In genomic region chr12:3692616-3693365, GRCh38 we compare ENCODE assay signal across 29 cellular contexts.
"Had no signal": no experiment of that assay in that cellular context is flagged by ENCODE, and none has a peak within 500 bp of the region (broad histone marks: within the 10 kb centered on the region; RNA-seq: fewer than 3 reads in every experiment).

No MANE protein-coding gene starts in this region.

- H3K27me3 ChIP-seq: gastrocnemius medialis, neural progenitor cell, right atrium auricular region, stomach, thyroid gland had no signal

- H3K4me3 ChIP-seq: coronary artery, gastrocnemius medialis, lung, neural progenitor cell, prostate gland, right atrium auricular region, smooth muscle cell, stomach, thyroid gland had no signal

- ATAC-seq: gastrocnemius medialis; left lobe of liver; naive thymus-derived CD4-positive, alpha-beta T cell; sciatic nerve had no signal

- H2AFZ ChIP-seq: neural progenitor cell had no signal

- H3K9me3 ChIP-seq: gastrocnemius medialis, prostate gland, right atrium auricular region, thyroid gland had no signal

- H3K4me3 Mint-ChIP-seq: memory B cell; naive thymus-derived CD4-positive, alpha-beta T cell; nephron; neural progenitor cell had no signal

- DNase-seq: dermis blood vessel endothelial cell; effector memory CD4-positive, alpha-beta T cell; erythroblast; foreskin fibroblast; gastrocnemius medialis; head of caudate nucleus; kidney; midbrain; naive thymus-derived CD4-positive, alpha-beta T cell; nucleus accumbens; stimulated activated CD4-positive, alpha-beta T cell treated with anti-CD3 and anti-CD28 coated beads, Interleukin-12 subunit alpha, Interleukin-12 subunit beta, amount 100 ng/mL, for 4 hours; stimulated activated CD4-positive, alpha-beta T cell treated with anti-CD3 and anti-CD28 coated beads, Interleukin-1b, Interleukin-23, amount 100 ng/mL, for 48 hours; stimulated activated CD4-positive, alpha-beta T cell treated with anti-CD3 and anti-CD28 coated beads, Interleukin-4, amount 100 ng/mL, for 1 hour; stimulated activated CD8-positive, alpha-beta memory T cell treated with anti-CD3 and anti-CD28 coated beads, Interleukin-4, amount 100 ng/mL, for 48 hours; stimulated activated naive CD4-positive, alpha-beta T cell treated with Interleukin-2 at 50 U/mL for 16 hours; stomach; thyroid gland; trophoblast cell had no signal

- H3K27ac ChIP-seq: coronary artery, gastrocnemius medialis, neural progenitor cell, prostate gland, right atrium auricular region, stomach, thyroid gland had no signal

- H3K4me1 Mint-ChIP-seq: memory B cell had no signal

- H3K36me3 Mint-ChIP-seq: neural progenitor cell had no signal

- FAIRE-seq: endothelial cell of umbilical vein, kidney had no signal

- H3K9ac ChIP-seq: neural progenitor cell had no signal

- H3K27me3 Mint-ChIP-seq: memory B cell; naive thymus-derived CD4-positive, alpha-beta T cell had no signal

- H3K4me1 ChIP-seq: neural progenitor cell, prostate gland, right atrium auricular region, stomach had no signal

- H3K4me2 ChIP-seq: neural progenitor cell, smooth muscle cell had no signal

- H3K27ac Mint-ChIP-seq: memory B cell, nephron, neural progenitor cell had no signal

- H3K36me3 ChIP-seq: gastrocnemius medialis, neural progenitor cell, prostate gland, right atrium auricular region, thyroid gland had no signal
